ENCODE assay signal across 15 cellular contexts in the genomic region with DNA sequence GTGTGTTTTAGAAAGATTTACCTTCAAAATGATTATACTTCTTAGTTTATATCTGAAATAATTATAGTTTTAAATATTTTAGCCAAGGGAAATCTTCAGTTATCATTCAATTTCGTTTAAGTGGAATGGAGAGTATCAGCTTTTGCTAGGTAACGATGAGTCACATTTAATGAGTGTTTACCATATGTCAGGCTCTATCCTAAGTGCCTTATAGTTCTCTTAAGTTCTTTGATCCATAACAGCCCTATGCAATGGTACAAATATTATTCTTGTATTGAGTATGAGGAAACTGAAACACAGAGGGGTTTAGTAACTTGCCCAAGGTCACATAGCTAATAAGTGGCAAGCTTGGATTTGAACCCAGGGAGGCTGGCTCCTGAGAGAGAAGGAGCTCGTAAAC.
"Had no signal": no experiment of that assay in that cellular context is flagged by ENCODE, and none has a peak within 500 bp of the region (broad histone marks: within the 10 kb centered on the region; RNA-seq: fewer than 3 reads in every experiment).

No MANE protein-coding gene starts in this region.

- DNase-seq: activated naive CD4-positive, alpha-beta T cell; anterior cingulate cortex; brain microvascular endothelial cell; cortex of kidney; effector CD4-positive, alpha-beta T cell; foreskin fibroblast; kidney glomerular epithelial cell; mesenchymal stem cell; naive thymus-derived CD8-positive, alpha-beta T cell; stimulated activated CD4-positive, alpha-beta T cell treated with anti-CD3 and anti-CD28 coated beads, Interleukin-12 subunit alpha, Interleukin-12 subunit beta, amount 100 ng/mL, for 4 hours; stimulated activated CD4-positive, alpha-beta T cell treated with anti-CD3 and anti-CD28 coated beads, Interleukin-2, amount 100 ng/mL, for 24 hours; stomach; testis; upper lobe of left lung had no signal

- H3K4me3 Mint-ChIP-seq: activated T-helper 1 cell treated with anti-CD3 and anti-CD28 coated beads, Interleukin-12 subunit alpha, Interleukin-12 subunit beta, Interleukin-2, Interleukin-4 antibody, amounts not matched to agents 30 ng/mL and 10 ng/mL and 1 ng/mL, durations not matched to agents 14 hours and 24 hours and 36 hours; naive thymus-derived CD8-positive, alpha-beta T cell had no signal

- H3K4me1 Mint-ChIP-seq: naive thymus-derived CD8-positive, alpha-beta T cell had no signal

- H3K36me3 Mint-ChIP-seq: naive thymus-derived CD8-positive, alpha-beta T cell had no signal

- H3K9me3 Mint-ChIP-seq: activated T-helper 1 cell treated with anti-CD3 and anti-CD28 coated beads, Interleukin-12 subunit alpha, Interleukin-12 subunit beta, Interleukin-2, Interleukin-4 antibody, amounts not matched to agents 30 ng/mL and 10 ng/mL and 1 ng/mL, durations not matched to agents 14 hours and 24 hours and 36 hours had no signal

- ATAC-seq: naive thymus-derived CD8-positive, alpha-beta T cell had no signal

- H3K27ac Mint-ChIP-seq: activated T-helper 1 cell treated with anti-CD3 and anti-CD28 coated beads, Interleukin-12 subunit alpha, Interleukin-12 subunit beta, Interleukin-2, Interleukin-4 antibody, amounts not matched to agents 30 ng/mL and 10 ng/mL and 1 ng/mL, durations not matched to agents 14 hours and 24 hours and 36 hours; naive thymus-derived CD8-positive, alpha-beta T cell had no signal
